8 cellular contexts compared by ENCODE assay signal in the genomic region with DNA sequence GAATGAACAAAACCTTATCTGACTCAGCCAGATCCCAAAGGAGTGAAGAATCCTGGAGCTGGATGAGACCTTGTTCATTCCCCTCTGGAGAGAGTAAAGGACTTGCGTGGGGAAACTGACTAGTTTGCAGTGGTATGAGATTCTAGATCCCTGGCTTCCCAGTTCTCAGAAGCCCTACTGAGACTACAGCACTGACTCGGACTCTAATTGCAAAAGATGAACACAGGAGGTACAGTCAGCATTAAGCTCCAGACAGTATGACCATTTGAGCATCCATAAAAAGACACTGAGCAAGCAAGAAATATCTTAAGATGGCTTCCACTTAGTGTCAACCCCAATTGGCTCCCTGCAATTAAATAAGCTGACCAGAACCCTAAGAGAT. TPM values are rescaled to one million over a fixed set of nuclear protein-coding genes. Genes with fewer than 3 reads are reported as not detected.
A peak's percentile ranks its signal among the peaks of the same experiment; 100 is the strongest.
DNase-seq lines count a peak whose midpoint lies in the region; ATAC-seq and FAIRE-seq lines count a peak whose summit lies in the region.

No MANE protein-coding gene starts in this region.

- H3K4me1 ChIP-seq in HUES64 (ENCODE audit: insufficient read depth, low read length) (peaks cover 35% of the 10 kb centered on the region), adipocyte (ENCODE audit: control insufficient read depth, insufficient read depth, low read length) (peaks cover 60% of the 10 kb centered on the region), stomach smooth muscle (ENCODE audit: control insufficient read depth, insufficient read depth, low read length) (peaks cover 50% of the 10 kb centered on the region)

- peak; percentile 41 for DNase-seq in adipocyte (ENCODE audit: low read depth)
- no peak for DNase-seq in immature natural killer cell
- no peak for DNase-seq in stimulated activated CD4-positive, alpha-beta T cell treated with anti-CD3 and anti-CD28 coated beads, Interleukin-15, amount 100 ng/mL, for 24 hours
- no peak for DNase-seq in GM19239 (ENCODE audit: insufficient read length, low spot score)
- no peak for DNase-seq in AG08395 (ENCODE audit: low spot score)

- H3K27me3 ChIP-seq in HUES64 (ENCODE audit: insufficient read depth, low read length) (no peaks in the 10 kb centered on the region), adipocyte (replicated peaks; ENCODE audit: control insufficient read depth, insufficient read depth, low read length) (no peaks in the 10 kb centered on the region), stomach smooth muscle (ENCODE audit: control insufficient read depth in 1 of 2, insufficient read depth in 2 of 2, low read length in 2 of 2) (no peaks in the 10 kb centered on the region)

- H3K9me3 ChIP-seq in HUES64 (ENCODE audit: insufficient read depth, low read depth, low read length) = no peaks in the 10 kb centered on the region
- no peaks in the 10 kb centered on the region for H3K9me3 ChIP-seq in adipocyte (ENCODE audit: control insufficient read depth, low read length)
- H3K9me3 ChIP-seq in stomach smooth muscle (ENCODE audit: control insufficient read depth in 2 of 2, low read length in 2 of 2) = no peaks in the 10 kb centered on the region

- 0 out of 2 replicates have a peak overlapping the region, but pooled peaks have one; percentile 32 for H3K27ac ChIP-seq in HUES64 (ENCODE audit: low read depth, low read length)
- H3K27ac ChIP-seq in stomach smooth muscle (ENCODE audit: low read length) = peak overlapping the region; percentile 83

- peaks cover 4 to 17% (median 5%) of the 10 kb centered on the region in 3 donors for H3K27me3 Mint-ChIP-seq in immature natural killer cell (ENCODE audit: low read depth in 3 of 3)

- H3K9ac ChIP-seq in HUES64 (ENCODE audit: low read depth, low read length) (no peak overlapping the region), adipocyte (ENCODE audit: low read length) (peak overlapping the region; percentile 36), stomach smooth muscle (ENCODE audit: low read length in 2 of 2) (peak overlapping the region; percentile 43 to 52)

- no peaks in the 10 kb centered on the region for H3K9me3 Mint-ChIP-seq in immature natural killer cell

- peaks cover 4 to 6% (median 4%) of the 10 kb centered on the region in 3 donors for H3K36me3 Mint-ChIP-seq in immature natural killer cell

- ATAC-seq in HG02852 (IDR thresholded peaks at IDR 0.05; ENCODE audit: unreplicated experiment) = no peak

- no peak for FAIRE-seq in GM19239 (lab: Jason Lieb, UNC)

- H3K36me3 ChIP-seq in HUES64 (ENCODE audit: insufficient read depth, low read length) (peaks cover 37% of the 10 kb centered on the region), adipocyte (ENCODE audit: control insufficient read depth, insufficient read depth, low read length, severe bottlenecking) (no peaks in the 10 kb centered on the region), stomach smooth muscle (ENCODE audit: control insufficient read depth in 2 of 2, insufficient read depth in 2 of 2, low read length in 2 of 2) (no peaks in the 10 kb centered on the region)

- H3K4me3 ChIP-seq in HUES64 (ENCODE audit: low read length) (no peak overlapping the region), adipocyte (ENCODE audit: low read length) (peak overlapping the region; percentile 14), stomach smooth muscle (ENCODE audit: low read length in 2 of 2) (peak overlapping the region in 1 of 2 donors; percentile 14)

- WGBS in HUES64 = 96% methylated on average over 2 of the region's 2 CpGs

- peak overlapping the region in 4 of 5 donors; percentile 4 to 50 (median 26) for H3K4me3 Mint-ChIP-seq in immature natural killer cell

- peaks cover 57 to 75% of the 10 kb centered on the region in 2 donors for H3K4me1 Mint-ChIP-seq in immature natural killer cell

- H3K27ac Mint-ChIP-seq in immature natural killer cell = peak overlapping the region; percentile 64 to 100 (median 88)

RNA-seq across cellular contexts. Expression of gene ZC3H4, which starts 6.8 kb away (rescaled TPM):
- 25.7 TPM for polyA plus RNA-seq in HUES64 (2013, experiment 1 of 2)
- polyA plus RNA-seq in HUES64 (2013, experiment 2 of 2) = 27.1 TPM
- 1 to 10 TPM in 2 of 3 donors, under 1 TPM in 1; 0.04 to 2.3 (median 1.1) TPM for polyA plus RNA-seq in immature natural killer cell

RNA-seq across cellular contexts. Expression of gene SAE1, which starts 23.8 kb away (rescaled TPM):
- polyA plus RNA-seq in HUES64 (2013, experiment 1 of 2) = 192 TPM
- polyA plus RNA-seq in HUES64 (2013, experiment 2 of 2) = 205 TPM
- polyA plus RNA-seq in immature natural killer cell = 100 to 1,000 TPM; 111 to 159 (median 119) TPM

RNA-seq across cellular contexts. Expression of gene TMEM160, which starts 58.4 kb away (rescaled TPM):
- 45.0 TPM for polyA plus RNA-seq in HUES64 (2013, experiment 1 of 2)
- polyA plus RNA-seq in HUES64 (2013, experiment 2 of 2) = 44.3 TPM
- 100 to 1,000 TPM; 175 to 285 (median 192) TPM for polyA plus RNA-seq in immature natural killer cell
